In the genomic region with DNA sequence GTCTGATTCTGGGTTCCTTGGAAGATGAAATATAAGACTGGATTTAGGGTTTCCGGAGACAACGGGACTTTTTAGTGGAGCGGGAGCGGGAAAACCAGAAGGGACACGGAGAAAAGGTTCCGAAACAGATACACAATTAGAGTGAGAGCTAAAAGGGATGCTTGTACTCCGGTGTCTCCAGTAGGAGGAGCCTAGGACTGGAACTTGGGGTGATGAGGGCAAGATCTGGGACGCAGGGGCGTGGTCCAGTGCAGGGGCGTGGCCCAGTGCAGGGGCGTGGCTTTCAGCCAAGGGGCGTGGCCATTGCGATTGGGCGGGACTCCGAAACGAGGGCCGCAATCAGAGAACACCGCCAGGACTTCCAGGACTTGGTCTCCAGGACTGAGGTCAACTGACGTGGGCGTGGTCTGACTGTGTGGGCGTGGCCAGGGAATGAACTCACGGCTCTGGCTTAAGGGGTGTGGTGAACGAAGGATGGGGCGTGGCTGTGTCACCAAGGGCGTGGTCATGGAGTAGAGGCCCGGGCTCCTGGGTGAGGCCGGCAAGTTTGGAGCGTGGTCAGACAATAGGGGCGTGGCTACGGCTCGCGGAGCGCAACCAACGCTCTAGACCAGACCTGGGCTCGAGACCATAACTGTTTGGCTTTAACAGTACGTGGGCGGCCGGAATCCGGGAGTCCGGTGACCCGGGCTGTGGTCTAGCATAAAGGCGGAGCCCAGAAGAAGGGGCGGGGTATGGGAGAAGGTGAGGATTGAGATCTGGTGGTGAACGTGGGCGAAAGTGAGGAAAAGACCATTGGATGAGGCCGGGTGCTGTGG, we compare ENCODE assay signal across 8 cellular contexts. TPM values are rescaled to one million over a fixed set of nuclear protein-coding genes. Genes with fewer than 3 reads are reported as not detected.
DNase-seq lines count a peak whose midpoint lies in the region; ATAC-seq and TF ChIP-seq lines count a peak whose summit lies in the region.

TSS of gene DKKL1 (plus strand) at position 613 of the 818 bp plus-strand sequence. CDS start at position 735, 122 bp downstream.

- no peaks in the 10 kb centered on the region for H3K36me3 ChIP-seq in kidney epithelial cell (ENCODE audit: control insufficient read depth, insufficient read depth, low read length)

- H3K27me3 ChIP-seq in kidney epithelial cell (ENCODE audit: control insufficient read depth, insufficient read depth, low read length), result no peaks in the 10 kb centered on the region

- peak; percentile 77 for ATAC-seq in GM21447 (IDR thresholded peaks at IDR 0.05; ENCODE audit: unreplicated experiment)
- ATAC-seq in activated CD4-positive, CD25-positive, alpha-beta regulatory T cell treated with anti-CD3 and anti-CD28 coated beads, Interleukin-2, amount 50 U/mL, for 24 hours, result peak; percentile 66 to 74
- no peak for ATAC-seq in GM18520 (IDR thresholded peaks at IDR 0.05; ENCODE audit: unreplicated experiment)

- DNase-seq in AG08395 (ENCODE audit: low spot score), result peak; percentile 99
- peak; percentile 96 for DNase-seq in NCI-H1048 (lab: John Stamatoyannopoulos, UW)
- peak; percentile 92 for DNase-seq in kidney epithelial cell (ENCODE audit: low read depth)
- peak; percentile 31 to 32 for DNase-seq in stimulated activated CD4-positive, alpha-beta T cell treated with anti-CD3 and anti-CD28 coated beads, Interleukin-15, amount 100 ng/mL, for 1 hour (ENCODE audit: low read depth in 1 of 2, low spot score in 1 of 2)

- H3K27ac ChIP-seq in cingulate gyrus (ENCODE audit: low read depth, low read length), result peak within 1 kb of the TSS; percentile 39

- TF ChIP-seq CTCF in kidney epithelial cell (IDR thresholded peaks at IDR 0.05; ENCODE audit: insufficient read depth, low read length, poor library complexity, severe bottlenecking), result peak; percentile 14

- peak within 1 kb of the TSS; percentile 90 for H3K4me3 ChIP-seq in kidney epithelial cell (ENCODE audit: low read depth, low read length)

RNA-seq across cellular contexts. Expression of gene DKKL1, which starts in this region (rescaled TPM):
- total RNA-seq in kidney epithelial cell, result 0.58 TPM in 1 of 2 replicates, not detected in the other

Comparison
In these comparisons a context has a peak if more than half of its experiments do, and no peak if none do; other contexts are left out.
1. Peak in DNase-seq and H3K4me3 ChIP-seq in kidney epithelial cell; RNA of the gene not detected or under 1 TPM.
2. DNase-seq: peak in every context shown above with its lines; median percentile 99 in AG08395; 96 in NCI-H1048; 92 in kidney epithelial cell; 32 in stimulated activated CD4-positive, alpha-beta T cell treated with anti-CD3 and anti-CD28 coated beads, Interleukin-15, amount 100 ng/mL, for 1 hour.